Comparison of ENCODE assay signal across 29 cellular contexts in genomic region chr6:46002264-46002663, GRCh38. TPM values are rescaled to one million over a fixed set of nuclear protein-coding genes. Genes with fewer than 3 reads are reported as not detected.
"Had no signal": no experiment of that assay in that cellular context is flagged by ENCODE, and none has a peak within 500 bp of the region (broad histone marks: within the 10 kb centered on the region; RNA-seq: fewer than 3 reads in every experiment).

No MANE protein-coding gene starts in this region.

- H3K27me3 ChIP-seq: MG63 had no signal

- H3K4me3 ChIP-seq: MG63, PC-9 had no signal

- H3K4me1 Mint-ChIP-seq: activated CD4-positive, alpha-beta T cell treated with anti-CD3 and anti-CD28 coated beads, Interleukin-2, amount 10 ng/mL, durations not matched to agents 24 days and 14 days; activated naive CD8-positive, alpha-beta T cell treated with anti-CD3 and anti-CD28 coated beads for 36 hours had no signal

- DNase-seq: activated CD4-positive, alpha-beta T cell treated with anti-CD3 and anti-CD28 coated beads, Interleukin-2, amount 10 ng/mL, durations not matched to agents 24 days and 14 days; activated CD4-positive, alpha-beta T cell treated with anti-CD3 and anti-CD28 coated beads, Interleukin-2, amount 50 U/mL, for 4 hours; activated CD8-positive, alpha-beta T cell treated with anti-CD3 and anti-CD28 coated beads for 36 hours; activated effector memory CD4-positive, alpha-beta T cell treated with anti-CD3 and anti-CD28 coated beads, Interleukin-2, amount 50 U/mL, for 16 hours; activated naive CD4-positive, alpha-beta T cell; activated naive CD4-positive, alpha-beta T cell treated with anti-CD3 and anti-CD28 coated beads, Interleukin-2, amount 50 U/mL, for 16 hours; activated naive CD8-positive, alpha-beta T cell treated with anti-CD3 and anti-CD28 coated beads for 36 hours; activated T-cell treated with anti-CD3 and anti-CD28 coated beads, Interleukin-2, amount 50 U/mL, for 1 hour; activated T-cell treated with anti-CD3 and anti-CD28 coated beads, Interleukin-2, amount 50 U/mL, for 72 hours; amniotic stem cell; aorta; Kasumi-1; KG1; MG63; NCI-H1048; NCI-H1105 treated with DMSO at 0.1 percent for 48 hours; NCI-H1436; NCI-H1694 treated with DMSO at 0.1 percent for 48 hours; NCI-H2029; NCI-H345; Right ventricle myocardium superior; SW 1271; T-helper 1 cell; T-helper 2 cell; T-helper 9 cell had no signal

- H3K27ac Mint-ChIP-seq: activated CD4-positive, alpha-beta T cell treated with anti-CD3 and anti-CD28 coated beads, Interleukin-2, amount 10 ng/mL, durations not matched to agents 24 days and 14 days; activated CD8-positive, alpha-beta T cell treated with anti-CD3 and anti-CD28 coated beads for 36 hours; activated naive CD8-positive, alpha-beta T cell treated with anti-CD3 and anti-CD28 coated beads for 36 hours; activated T-cell treated with anti-CD3 and anti-CD28 coated beads, Interleukin-2, amount 50 U/mL, for 72 hours; activated T-helper 17 cell treated with anti-CD3 and anti-CD28 coated beads, Interleukin-2, amount 50 U/mL, for 72 hours had no signal

- H3K4me3 Mint-ChIP-seq: activated CD4-positive, alpha-beta T cell treated with anti-CD3 and anti-CD28 coated beads, Interleukin-2, amount 10 ng/mL, durations not matched to agents 24 days and 14 days; activated CD8-positive, alpha-beta T cell treated with anti-CD3 and anti-CD28 coated beads for 36 hours; activated naive CD8-positive, alpha-beta T cell treated with anti-CD3 and anti-CD28 coated beads for 36 hours; activated T-cell treated with anti-CD3 and anti-CD28 coated beads, Interleukin-2, amount 50 U/mL, for 72 hours; activated T-helper 17 cell treated with anti-CD3 and anti-CD28 coated beads, Interleukin-2, amount 50 U/mL, for 72 hours had no signal

- H3K36me3 Mint-ChIP-seq: activated naive CD8-positive, alpha-beta T cell treated with anti-CD3 and anti-CD28 coated beads for 36 hours had no signal

- ATAC-seq: activated CD8-positive, alpha-beta T cell treated with anti-CD3 and anti-CD28 coated beads for 36 hours; activated T-cell treated with anti-CD3 and anti-CD28 coated beads, Interleukin-2, amount 50 U/mL, for 72 hours; activated T-helper 17 cell treated with anti-CD3 and anti-CD28 coated beads, Interleukin-2, amount 50 U/mL, for 72 hours had no signal

- H3K9me3 ChIP-seq: MG63 had no signal

- H3K9me3 Mint-ChIP-seq: activated CD4-positive, alpha-beta T cell treated with anti-CD3 and anti-CD28 coated beads, Interleukin-2, amount 10 ng/mL, durations not matched to agents 24 days and 14 days; activated CD8-positive, alpha-beta T cell treated with anti-CD3 and anti-CD28 coated beads for 36 hours; activated naive CD8-positive, alpha-beta T cell treated with anti-CD3 and anti-CD28 coated beads for 36 hours; activated T-helper 17 cell treated with anti-CD3 and anti-CD28 coated beads, Interleukin-2, amount 50 U/mL, for 72 hours had no signal

- H3K27me3 Mint-ChIP-seq: activated CD8-positive, alpha-beta T cell treated with anti-CD3 and anti-CD28 coated beads for 36 hours; activated naive CD8-positive, alpha-beta T cell treated with anti-CD3 and anti-CD28 coated beads for 36 hours; activated T-helper 17 cell treated with anti-CD3 and anti-CD28 coated beads, Interleukin-2, amount 50 U/mL, for 72 hours had no signal

- H3K36me3 ChIP-seq: MG63 had no signal

- H3K27ac ChIP-seq: PC-9, RWPE1 had no signal

RNA-seq across cellular contexts. Expression of gene CLIC5, which starts 13.4 kb away (rescaled TPM):
- total RNA-seq: NCI-H460 had no signal
